ENCODE assay signal across 8 cellular contexts in the genomic region with DNA sequence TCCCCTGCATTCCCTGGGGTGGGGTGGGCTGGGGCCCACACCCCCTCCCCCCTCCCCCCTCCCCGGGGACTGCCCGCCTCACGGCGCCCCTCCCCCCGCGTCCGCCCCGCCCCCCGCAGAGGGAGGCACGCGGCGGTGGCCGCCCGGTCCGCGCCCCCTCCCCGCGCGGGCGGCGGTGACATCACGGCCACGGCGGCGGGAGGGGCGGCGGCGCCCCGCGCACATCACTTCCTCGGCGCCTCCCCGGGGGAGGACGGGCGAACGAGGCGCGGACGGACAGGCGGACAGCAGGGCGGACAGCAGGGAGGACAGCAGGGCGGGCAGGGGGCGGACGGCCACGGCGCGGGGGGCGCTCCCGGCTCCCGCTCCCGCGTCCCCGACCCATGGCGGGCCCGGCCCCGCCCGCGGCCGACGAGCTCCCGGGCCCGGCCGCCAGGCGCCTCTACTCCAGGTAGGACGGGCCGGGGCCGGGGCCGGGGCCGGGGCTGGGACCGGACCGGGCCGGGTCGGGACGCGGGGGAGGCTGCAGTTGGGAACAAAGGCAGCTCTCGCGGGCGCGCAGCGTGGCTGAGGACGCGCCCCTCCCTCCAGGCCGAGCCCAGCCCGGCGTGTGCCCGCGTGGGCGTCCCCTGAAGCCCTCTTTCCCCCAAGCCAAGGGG. TPM values are rescaled to one million over a fixed set of nuclear protein-coding genes. Genes with fewer than 3 reads are reported as not detected.
DNase-seq lines count a peak whose midpoint lies in the region; ATAC-seq and TF ChIP-seq lines count a peak whose summit lies in the region.

TSS of gene GPSM1 (plus strand) at position 227 of the 659 bp plus-strand sequence. CDS start at position 384, 157 bp downstream.

- no peaks in the 10 kb centered on the region for H3K9me3 ChIP-seq in OCI-LY7 (ENCODE audit: low read length)

- H3K27me3 ChIP-seq in foreskin keratinocyte: peaks cover 18% of the 10 kb centered on the region

- H3K4me1 Mint-ChIP-seq in Calu3 (ENCODE audit: low read depth, unreplicated experiment) (no peaks in the 10 kb centered on the region), nephron progenitor cell (peaks cover 56% of the 10 kb centered on the region)
- H3K4me1 Mint-ChIP-seq in activated naive CD4-positive, alpha-beta T cell treated with anti-CD3 and anti-CD28 coated beads for 36 hours (ENCODE audit: low read depth): peaks cover 8% of the 10 kb centered on the region

- POLR2A ChIA-PET in OCI-LY7 (lab: Charles Lee): no interaction called here

- no peaks in the 10 kb centered on the region for H3K9me3 Mint-ChIP-seq in Calu3 (ENCODE audit: low read depth, unreplicated experiment)
- no peaks in the 10 kb centered on the region for H3K9me3 Mint-ChIP-seq in activated naive CD4-positive, alpha-beta T cell treated with anti-CD3 and anti-CD28 coated beads for 36 hours
- no peaks in the 10 kb centered on the region for H3K9me3 Mint-ChIP-seq in nephron progenitor cell

- H2AFZ ChIP-seq in OCI-LY7 (ENCODE audit: low read length): no peak within 1 kb of the TSS

- H3K79me2 ChIP-seq in OCI-LY7 (ENCODE audit: insufficient read depth, low read depth, low read length): no peaks in the 10 kb centered on the region

- H3K4me3 Mint-ChIP-seq in Calu3 (ENCODE audit: low read depth, unreplicated experiment): peak within 1 kb of the TSS; percentile 24
- H3K4me3 Mint-ChIP-seq in activated naive CD4-positive, alpha-beta T cell treated with anti-CD3 and anti-CD28 coated beads for 36 hours: peak within 1 kb of the TSS; percentile 69
- H3K4me3 Mint-ChIP-seq in nephron progenitor cell: peak within 1 kb of the TSS; percentile 86

- intact Hi-C loops in Calu3 (cut with micrococcal nuclease; ENCODE audit: unreplicated experiment) (no loop called here), OCI-LY7 (cut with micrococcal nuclease; ENCODE audit: unreplicated experiment) (no loop called here)
- intact Hi-C loops in activated naive CD4-positive, alpha-beta T cell treated with anti-CD3 and anti-CD28 coated beads for 36 hours (cut with micrococcal nuclease): no loop called here

- no peak for DNase-seq in Calu3
- DNase-seq in NCI-H774 (lab: John Stamatoyannopoulos, UW): peak; percentile 44
- peak; percentile 42 for DNase-seq in activated naive CD4-positive, alpha-beta T cell treated with anti-CD3 and anti-CD28 coated beads for 36 hours
- no peak for DNase-seq in foreskin keratinocyte
- DNase-seq in nephron progenitor cell: peak; percentile 70
- no peak for DNase-seq in activated gamma-delta T cell (lab: John Stamatoyannopoulos, UW)
- DNase-seq in OCI-LY7 (ENCODE audit: low spot score): no peak

- H3K4me1 ChIP-seq in foreskin keratinocyte (no peaks in the 10 kb centered on the region), urinary bladder (ENCODE audit: insufficient read depth) (no peaks in the 10 kb centered on the region), OCI-LY7 (ENCODE audit: insufficient read depth, low read length, poor library complexity, severe bottlenecking) (no peaks in the 10 kb centered on the region)

- H3K27me3 Mint-ChIP-seq in Calu3 (ENCODE audit: unreplicated experiment) (no peaks in the 10 kb centered on the region), nephron progenitor cell (ENCODE audit: low read depth, poor library complexity) (peaks cover 5% of the 10 kb centered on the region)
- no peaks in the 10 kb centered on the region for H3K27me3 Mint-ChIP-seq in activated naive CD4-positive, alpha-beta T cell treated with anti-CD3 and anti-CD28 coated beads for 36 hours (ENCODE audit: low read depth)

- 1% methylated on average over 75 of the region's 88 CpGs for WGBS in urinary bladder

- BruUV-seq in Calu3 (replicated peaks; lab: Mats Ljungman, UMichigan): no TSS peak
- no TSS peak for BruUV-seq in OCI-LY7 (replicated peaks; lab: Mats Ljungman, UMichigan)

- peak within 1 kb of the TSS; percentile 69 for H3K4me3 ChIP-seq in urinary bladder (ENCODE audit: low read depth, low read length)
- no peak within 1 kb of the TSS for H3K4me3 ChIP-seq in OCI-LY7 (ENCODE audit: low read depth, low read length, poor library complexity, severe bottlenecking)

- H3K4me2 ChIP-seq in OCI-LY7 (ENCODE audit: low read length): no peak within 1 kb of the TSS

- H3K36me3 ChIP-seq in urinary bladder (ENCODE audit: insufficient read depth) (no peaks in the 10 kb centered on the region), OCI-LY7 (ENCODE audit: insufficient read depth, low read length) (no peaks in the 10 kb centered on the region)

- no peak within 1 kb of the TSS for H3K27ac Mint-ChIP-seq in Calu3 (ENCODE audit: unreplicated experiment)
- H3K27ac Mint-ChIP-seq in activated naive CD4-positive, alpha-beta T cell treated with anti-CD3 and anti-CD28 coated beads for 36 hours: no peak within 1 kb of the TSS
- peak within 1 kb of the TSS; percentile 88 for H3K27ac Mint-ChIP-seq in nephron progenitor cell

- ATAC-seq in foreskin keratinocyte: peak; percentile 8

- TF ChIP-seq CTCF in Calu3 (IDR thresholded peaks at IDR 0.05; ENCODE audit: unreplicated experiment) (no peak), foreskin keratinocyte (conservative IDR thresholded peaks at IDR 0.05) (no peak), nephron progenitor cell (IDR thresholded peaks at IDR 0.05) (no peak), OCI-LY7 (conservative IDR thresholded peaks at IDR 0.05; ENCODE audit: low read length) (no peak)

- H3K36me3 Mint-ChIP-seq in Calu3 (ENCODE audit: insufficient read depth, unreplicated experiment) (no peaks in the 10 kb centered on the region), nephron progenitor cell (ENCODE audit: low read depth) (no peaks in the 10 kb centered on the region)
- H3K36me3 Mint-ChIP-seq in activated naive CD4-positive, alpha-beta T cell treated with anti-CD3 and anti-CD28 coated beads for 36 hours (ENCODE audit: low read depth): no peaks in the 10 kb centered on the region

- no peak within 1 kb of the TSS for H3K27ac ChIP-seq in foreskin keratinocyte
- peak within 1 kb of the TSS; percentile 49 for H3K27ac ChIP-seq in urinary bladder (ENCODE audit: low read depth)
- no peak within 1 kb of the TSS for H3K27ac ChIP-seq in OCI-LY7 (ENCODE audit: low read depth, low read length, poor library complexity, severe bottlenecking)

- H4K20me1 ChIP-seq in OCI-LY7 (ENCODE audit: insufficient read depth, low read length): no peaks in the 10 kb centered on the region

- CTCF ChIA-PET in Calu3 (lab: Charles Lee): no interaction called here
- CTCF ChIA-PET in activated naive CD4-positive, alpha-beta T cell treated with anti-CD3 and anti-CD28 coated beads for 36 hours (lab: Charles Lee): interaction anchor here (1.4 kb wide), 1 partner anchor 14 kb away, joined by 4 read pairs; no protein-coding TSS in a partner anchor
- CTCF ChIA-PET in OCI-LY7 (lab: Charles Lee; ENCODE audit: unreplicated experiment): no interaction called here

- no peaks in the 10 kb centered on the region for H3K9me2 ChIP-seq in OCI-LY7 (ENCODE audit: insufficient read depth, low read length)

RNA-seq across cellular contexts. Expression of gene GPSM1, which starts in this region (rescaled TPM):
- 3.9 and 5.7 TPM in 2 replicates for total RNA-seq in Calu3 (2022)
- total RNA-seq in activated naive CD4-positive, alpha-beta T cell treated with anti-CD3 and anti-CD28 coated beads for 36 hours: 1 to 10 TPM; 9.0 TPM
- 3.6 and 6.2 TPM in 2 replicates for total RNA-seq in foreskin keratinocyte
- polyA plus RNA-seq in foreskin keratinocyte: 3.4 and 5.3 TPM in 2 replicates
- 22.3 TPM for total RNA-seq in urinary bladder
- 13.5 TPM for polyA plus RNA-seq in urinary bladder
- not detected in 2 replicates for total RNA-seq in OCI-LY7 (2014; rRNA removed; shearing (Covaris generic))
- not detected in 2 replicates for total RNA-seq in OCI-LY7 (2022)

Comparison
In these comparisons a context has a peak if more than half of its experiments do, and no peak if none do; other contexts are left out.
1. DNase-seq: peak in NCI-H774 (single experiment), activated naive CD4-positive, alpha-beta T cell treated with anti-CD3 and anti-CD28 coated beads for 36 hours (single experiment) and nephron progenitor cell (single experiment); none in Calu3 (single experiment), foreskin keratinocyte (0 of 2), activated gamma-delta T cell (single experiment) and OCI-LY7 (single experiment).
2. H3K4me3 Mint-ChIP-seq: peak in every context shown above with its lines; median percentile 86 in nephron progenitor cell; 69 in activated naive CD4-positive, alpha-beta T cell treated with anti-CD3 and anti-CD28 coated beads for 36 hours; 24 in Calu3.